ENCODE assay signal across 18 cellular contexts in the genomic region with DNA sequence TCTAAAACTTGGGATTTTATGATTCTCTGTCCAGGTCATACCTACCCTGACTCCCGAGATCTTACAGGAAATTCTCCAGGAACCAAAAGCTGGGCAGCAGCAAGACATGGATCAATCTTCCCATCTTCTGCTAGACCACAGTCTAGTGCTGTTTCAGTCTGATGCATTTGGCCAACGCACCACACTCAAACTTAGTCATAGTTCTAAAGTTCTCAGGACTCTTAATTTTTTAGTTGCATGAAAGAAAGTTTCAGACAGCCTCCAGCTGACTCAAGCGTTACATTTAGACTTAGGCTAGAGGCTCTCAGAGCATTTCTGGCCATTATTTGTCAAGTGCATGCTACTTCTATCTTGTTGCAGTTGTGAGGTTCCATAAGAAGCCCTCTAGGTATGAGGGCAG.
A peak's percentile ranks its signal among the peaks of the same experiment; 100 is the strongest.
DNase-seq lines count a peak whose midpoint lies in the region; ATAC-seq, FAIRE-seq and TF ChIP-seq lines count a peak whose summit lies in the region.
"Had no signal": no experiment of that assay in that cellular context is flagged by ENCODE, and none has a peak within 500 bp of the region (broad histone marks: within the 10 kb centered on the region; RNA-seq: fewer than 3 reads in every experiment).

No MANE protein-coding gene starts in this region.

- no peak for TF ChIP-seq CTCF in GM12878 (IDR thresholded peaks at IDR 0.05 in 2 of 3, conservative IDR thresholded peaks at IDR 0.05 in 1 of 3; ENCODE audit: control insufficient read depth in 2 of 3, extremely low read depth in 1 of 3, insufficient read depth in 1 of 3, low read depth in 3 of 3, low read length in 3 of 3)

- 2% methylated on average over 3 of the region's 3 CpGs for WGBS in GM12878 (ENCODE audit: insufficient coverage, insufficient replicate concordance, low lambda C conversion rate, missing lambda C conversion rate)

- intact Hi-C loops in GM12878 (cut with micrococcal nuclease; ENCODE audit: unreplicated experiment): loop anchor here (1.0 to 2.0 kb wide), 2 partner anchors 32 to 43 kb away; no protein-coding TSS in a partner anchor

- H3K79me2 ChIP-seq in GM12878 (ENCODE audit: control insufficient read depth, insufficient read depth, low read length): peaks cover 50% of the 10 kb centered on the region

- no peaks in the 10 kb centered on the region; the same call in 2 of the 3 replicates for H3K9me3 ChIP-seq in GM12878 (replicated peaks; ENCODE audit: control insufficient read depth, insufficient read depth, low read length)
- H3K9me3 ChIP-seq: upper lobe of right lung had no signal

- TF ChIP-seq POLR2A in GM12878 (IDR thresholded peaks at IDR 0.05; ENCODE audit: low read depth, low read length): peak; percentile 55; the same call in 1 of the 2 replicates

- CTCF ChIA-PET in GM12878 (lab: Yijun Ruan, JAX): interaction anchor here (1.0 to 9.8 kb wide), 3 partner anchors 25 to 42 kb away, joined by 3 to 94 read pairs (median 8); no protein-coding TSS in a partner anchor

- peak overlapping the region; percentile 71 for H3K27ac ChIP-seq in GM12878 (ENCODE audit: control insufficient read depth, insufficient read depth)
- H3K27ac ChIP-seq: brain microvascular endothelial cell, upper lobe of right lung had no signal

- SMC1A ChIA-PET in GM12878 (lab: Charles Lee; ENCODE audit: uncharacterized antibody, unreplicated experiment): interaction anchor here (1.1 to 10.5 kb wide), 7 partner anchors 11 to 47 kb away, joined by 3 to 99 read pairs (median 11); no protein-coding TSS in a partner anchor

- FAIRE-seq in GM12878 (lab: Jason Lieb, UNC): peak; percentile 62
- FAIRE-seq: H1 had no signal

- peak; percentile 45 for ATAC-seq in GM18498 (IDR thresholded peaks at IDR 0.05; ENCODE audit: unreplicated experiment)
- ATAC-seq in GM19372 (IDR thresholded peaks at IDR 0.05; ENCODE audit: low read depth, unreplicated experiment): peak; percentile 28
- peak; percentile 29 for ATAC-seq in HG03060 (IDR thresholded peaks at IDR 0.05; ENCODE audit: low read depth, unreplicated experiment)
- ATAC-seq in GM12878: peak; percentile 53
- ATAC-seq: activated CD8-positive, alpha-beta memory T cell treated with anti-CD3 and anti-CD28 coated beads, Interleukin-2, amount 10 ng/mL, durations not matched to agents 7 days and 5 days; stimulated activated memory B cell treated with anti-CD40 and anti-IgM and Interleukin-4, amounts not matched to agents 10 μg/mL and 1 μg/mL and 100 μg/mL, for 72 hours; upper lobe of right lung had no signal

- peak overlapping the region; percentile 56 for H3K4me3 ChIP-seq in GM12878
- H3K4me3 ChIP-seq: upper lobe of right lung had no signal

- POLR2A ChIA-PET in GM12878 (lab: Charles Lee): interaction anchor here (0.7 to 1.9 kb wide), 3 partner anchors 10 to 45 kb away, joined by 3 to 9 read pairs (median 3); no protein-coding TSS in a partner anchor

- H3K36me3 ChIP-seq in GM12878 (ENCODE audit: control insufficient read depth in 2 of 2, insufficient read depth in 2 of 2, low read length in 1 of 2): no peaks in the 10 kb centered on the region
- H3K36me3 ChIP-seq: brain microvascular endothelial cell, upper lobe of right lung had no signal

- no peaks in the 10 kb centered on the region for H4K20me1 ChIP-seq in GM12878 (ENCODE audit: control insufficient read depth, insufficient read depth)

- RAD21 ChIA-PET in GM12878 (lab: Charles Lee; ENCODE audit: unreplicated experiment): interaction anchor here (0.6 to 2.3 kb wide), 9 partner anchors 11 to 332 kb away, joined by 3 to 18 read pairs (median 5); no protein-coding TSS in a partner anchor

- in situ Hi-C loops in GM12878 (cut with MboI): no loop called here

- TF ChIP-seq EP300 in GM12878 (IDR thresholded peaks at IDR 0.05; ENCODE audit: borderline replicate concordance in 1 of 2, control insufficient read depth in 1 of 2, low read depth in 2 of 2, low read length in 2 of 2): 0 out of 4 replicates have a peak, but pooled peaks of 1 of the 2 experiments have one; percentile 46

- TF ChIP-seq RAD21 in GM12878 (IDR thresholded peaks at IDR 0.05; ENCODE audit: insufficient read depth, low read depth, low read length): peak; percentile 22; the same call in 1 of the 2 replicates

- DNase-seq in GM12878 (ENCODE audit: low read depth, low spot score): peak; percentile 68
- DNase-seq in ureter (ENCODE audit: low spot score): no peak
- no peak for DNase-seq in activated naive CD4-positive, alpha-beta T cell treated with anti-CD3 and anti-CD28 coated beads, Interleukin-2, amount 50 U/mL, for 16 hours
- DNase-seq in NCI-H187 (lab: John Stamatoyannopoulos, UW): no peak
- DNase-seq in RPMI8226: no peak
- DNase-seq: activated CD8-positive, alpha-beta memory T cell treated with anti-CD3 and anti-CD28 coated beads, Interleukin-2, amount 10 ng/mL, durations not matched to agents 7 days and 5 days; activated naive CD4-positive, alpha-beta T cell treated with Interleukin-2 at 50 U/mL for 16 hours; brain microvascular endothelial cell; COR-L47; GDM1; hippocampal formation; NCI-H1694; upper lobe of right lung had no signal

- peak overlapping the region; percentile 74 for H3K9ac ChIP-seq in GM12878 (ENCODE audit: control insufficient read depth, insufficient read depth, low read length)

- 0 out of 2 replicates have a peak overlapping the region, but pooled peaks have one; percentile 12 for H2AFZ ChIP-seq in GM12878 (ENCODE audit: control insufficient read depth, low read depth, low read length)

- H3K27me3 ChIP-seq in GM12878 (replicated peaks in 1 of 2; ENCODE audit: control insufficient read depth in 2 of 2, insufficient read depth in 2 of 2, low read length in 1 of 2): no peaks in the 10 kb centered on the region
- H3K27me3 ChIP-seq: brain microvascular endothelial cell, upper lobe of right lung had no signal

- no TSS peak for BruUV-seq in GM12878 (replicated peaks; lab: Mats Ljungman, UMichigan)

- H3K4me2 ChIP-seq in GM12878 (ENCODE audit: control insufficient read depth, insufficient read depth): peak overlapping the region; percentile 65

- peaks cover 45% of the 10 kb centered on the region for H3K4me1 ChIP-seq in GM12878 (ENCODE audit: control insufficient read depth, insufficient read depth, low read length)
- H3K4me1 ChIP-seq: upper lobe of right lung had no signal

TF ChIP-seq in GM12878, 131 proteins besides CTCF, POLR2A, EP300 and RAD21 (continues in another document):
- TF ChIP-seq SMAD5 (IDR thresholded peaks at IDR 0.05; ENCODE audit: low read depth) (peak; percentile 81), IKZF2 (IDR thresholded peaks at IDR 0.05) (peak; percentile 51 to 64), MTA3 (IDR thresholded peaks at IDR 0.05; ENCODE audit: borderline replicate concordance, low read length) (no peak), ZBED1 (IDR thresholded peaks at IDR 0.05; ENCODE audit: borderline replicate concordance) (peak; percentile 76; the same call in 1 of the 2 replicates), CBFB (IDR thresholded peaks at IDR 0.05; ENCODE audit: low read depth) (peak; percentile 68; the same call in 1 of the 2 replicates), CREM (IDR thresholded peaks at IDR 0.05; ENCODE audit: low read depth) (peak; percentile 34; the same call in 1 of the 2 replicates), EED (IDR thresholded peaks at IDR 0.05; ENCODE audit: low read depth) (peak; percentile 92)
- TF ChIP-seq, protein P1, sequence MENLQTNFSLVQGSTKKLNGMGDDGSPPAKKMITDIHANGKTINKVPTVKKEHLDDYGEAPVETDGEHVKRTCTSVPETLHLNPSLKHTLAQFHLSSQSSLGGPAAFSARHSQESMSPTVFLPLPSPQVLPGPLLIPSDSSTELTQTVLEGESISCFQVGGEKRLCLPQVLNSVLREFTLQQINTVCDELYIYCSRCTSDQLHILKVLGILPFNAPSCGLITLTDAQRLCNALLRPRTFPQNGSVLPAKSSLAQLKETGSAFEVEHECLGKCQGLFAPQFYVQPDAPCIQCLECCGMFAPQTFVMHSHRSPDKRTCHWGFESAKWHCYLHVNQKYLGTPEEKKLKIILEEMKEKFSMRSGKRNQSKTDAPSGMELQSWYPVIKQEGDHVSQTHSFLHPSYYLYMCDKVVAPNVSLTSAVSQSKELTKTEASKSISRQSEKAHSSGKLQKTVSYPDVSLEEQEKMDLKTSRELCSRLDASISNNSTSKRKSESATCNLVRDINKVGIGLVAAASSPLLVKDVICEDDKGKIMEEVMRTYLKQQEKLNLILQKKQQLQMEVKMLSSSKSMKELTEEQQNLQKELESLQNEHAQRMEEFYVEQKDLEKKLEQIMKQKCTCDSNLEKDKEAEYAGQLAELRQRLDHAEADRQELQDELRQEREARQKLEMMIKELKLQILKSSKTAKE (IDR thresholded peaks at IDR 0.05; ENCODE audit: low read depth, poor library complexity, severe bottlenecking): peak; percentile 45
- TF ChIP-seq, protein P2, sequence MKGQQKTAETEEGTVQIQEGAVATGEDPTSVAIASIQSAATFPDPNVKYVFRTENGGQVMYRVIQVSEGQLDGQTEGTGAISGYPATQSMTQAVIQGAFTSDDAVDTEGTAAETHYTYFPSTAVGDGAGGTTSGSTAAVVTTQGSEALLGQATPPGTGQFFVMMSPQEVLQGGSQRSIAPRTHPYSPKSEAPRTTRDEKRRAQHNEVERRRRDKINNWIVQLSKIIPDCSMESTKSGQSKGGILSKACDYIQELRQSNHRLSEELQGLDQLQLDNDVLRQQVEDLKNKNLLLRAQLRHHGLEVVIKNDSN (IDR thresholded peaks at IDR 0.05; ENCODE audit: borderline replicate concordance, extremely low read length, insufficient read depth, low read depth, low read length): no peak
